Comparison of ENCODE assay signal across 1 cellular context in genomic region chrX:154486396-154487207, GRCh38.
TF ChIP-seq lines count a peak whose summit lies in the region.

Gene UBL4A, minus strand, starts transcription at chrX:154486615. Its CDS starts 31 bp downstream, at chrX:154486584.

TF ChIP-seq in HepG2, 621 proteins besides CTCF, POLR2A, EP300 and RAD21 (continued from another document):
- TF ChIP-seq AHDC1 (CRISPR knock-in tag; IDR thresholded peaks at IDR 0.05; ENCODE audit: borderline replicate concordance) (no peak), ATAD3A (CRISPR knock-in tag; IDR thresholded peaks at IDR 0.05) (no peak), RFXAP (CRISPR knock-in tag; IDR thresholded peaks at IDR 0.05; ENCODE audit: borderline replicate concordance) (no peak), HINFP (CRISPR knock-in tag; IDR thresholded peaks at IDR 0.05; ENCODE audit: low read depth) (no peak), U2AF1 (optimal IDR thresholded peaks at IDR 0.05; ENCODE audit: low read depth, low read length) (no peak), RORA (CRISPR knock-in tag; IDR thresholded peaks at IDR 0.05) (no peak), SETDB1 (CRISPR knock-in tag; IDR thresholded peaks at IDR 0.05; ENCODE audit: borderline replicate concordance) (no peak), IRF1 (CRISPR knock-in tag; IDR thresholded peaks at IDR 0.05; ENCODE audit: low read depth) (no peak), ARID4A (CRISPR knock-in tag; IDR thresholded peaks at IDR 0.05; ENCODE audit: borderline replicate concordance) (peak; percentile 25; the same call in 1 of the 2 replicates), ZBTB33 (CRISPR knock-in tag; IDR thresholded peaks at IDR 0.05) (peak; percentile 18; the same call in 1 of the 2 replicates), HDAC1 (CRISPR knock-in tag; IDR thresholded peaks at IDR 0.05) (peak; percentile 28; the same call in 1 of the 2 replicates), ZNF629 (CRISPR knock-in tag; conservative IDR thresholded peaks at IDR 0.05) (no peak), ZNF280B (CRISPR knock-in tag; IDR thresholded peaks at IDR 0.05; ENCODE audit: borderline replicate concordance) (no peak), MAF1 (CRISPR knock-in tag; IDR thresholded peaks at IDR 0.05; ENCODE audit: borderline replicate concordance) (no peak), POLR2AphosphoS5 (IDR thresholded peaks at IDR 0.05; ENCODE audit: low read depth, low read length) (no peak), HOXD1 (CRISPR knock-in tag; IDR thresholded peaks at IDR 0.05) (no peak), CEBPG (CRISPR knock-in tag; IDR thresholded peaks at IDR 0.05) (no peak), PAF1 (CRISPR knock-in tag; IDR thresholded peaks at IDR 0.05) (no peak), CAMTA2 (CRISPR knock-in tag; IDR thresholded peaks at IDR 0.05; ENCODE audit: borderline replicate concordance) (no peak), SKIL (CRISPR knock-in tag; IDR thresholded peaks at IDR 0.05; ENCODE audit: borderline replicate concordance) (no peak)
